In the genomic region with DNA sequence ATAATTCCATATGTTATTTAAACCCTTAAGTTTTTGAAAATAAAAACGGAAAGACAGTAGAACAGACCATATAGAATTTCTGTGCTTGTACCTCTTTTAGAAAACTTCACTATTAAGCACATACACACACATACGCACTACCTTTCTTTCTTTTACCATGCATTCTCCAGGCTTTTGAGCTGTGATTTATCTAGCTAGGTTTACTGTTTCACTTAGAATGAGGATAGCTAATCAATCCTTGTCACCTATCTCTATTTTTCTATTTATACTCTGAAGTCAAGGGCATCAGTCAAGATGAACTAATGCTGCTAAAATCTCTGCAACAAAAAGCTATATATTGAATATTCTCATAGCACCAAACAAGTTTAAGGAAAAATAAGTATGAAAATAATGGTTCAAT, we compare ENCODE assay signal across 22 cellular contexts.
"Had no signal": no experiment of that assay in that cellular context is flagged by ENCODE, and none has a peak within 500 bp of the region (broad histone marks: within the 10 kb centered on the region; RNA-seq: fewer than 3 reads in every experiment).

No MANE protein-coding gene starts in this region.

- H3K27me3 ChIP-seq: colonic mucosa, foreskin keratinocyte, ovary, spleen, testis, upper lobe of right lung had no signal

- H3K9me3 ChIP-seq: colonic mucosa, ovary, spleen, testis, upper lobe of right lung had no signal

- H3K4me3 ChIP-seq: colonic mucosa, ovary, spleen, testis, upper lobe of right lung had no signal

- ATAC-seq: activated T-cell treated with anti-CD3 and anti-CD28 coated beads, Interleukin-2, amount 50 U/mL, for 72 hours; foreskin keratinocyte; naive thymus-derived CD8-positive, alpha-beta T cell; sciatic nerve; stimulated activated memory B cell treated with anti-CD40 and anti-IgM and Interleukin-4, amounts not matched to agents 10 μg/mL and 1 μg/mL and 100 μg/mL, for 72 hours; upper lobe of right lung had no signal

- H3K27ac ChIP-seq: epithelial cell of prostate, foreskin keratinocyte, ovary, spleen, testis, upper lobe of right lung had no signal

- DNase-seq: activated CD4-positive, alpha-beta T cell treated with anti-CD3 and anti-CD28 coated beads, Interleukin-2, amount 50 U/mL, for 4 hours; activated gamma-delta T cell treated with Interleukin-2 at 50 U/mL for 16 hours; activated T-cell treated with anti-CD3 and anti-CD28 coated beads, Interleukin-2, amount 50 U/mL, for 72 hours; amygdala; caudate nucleus; colonic mucosa; endodermal cell; foreskin keratinocyte; glutamatergic neuron; kidney; mesendoderm; naive thymus-derived CD8-positive, alpha-beta T cell; ovary; spleen; stimulated activated CD4-positive, alpha-beta T cell treated with anti-CD3 and anti-CD28 coated beads, Interleukin-4, amount 100 ng/mL, for 4 hours; SW 1271; T-helper 2 cell; testis; upper lobe of right lung had no signal

- H3K36me3 ChIP-seq: colonic mucosa, ovary, spleen, upper lobe of right lung had no signal

- H3K4me1 ChIP-seq: foreskin keratinocyte, testis had no signal
